ENCODE assay signal across 26 cellular contexts in the genomic region with DNA sequence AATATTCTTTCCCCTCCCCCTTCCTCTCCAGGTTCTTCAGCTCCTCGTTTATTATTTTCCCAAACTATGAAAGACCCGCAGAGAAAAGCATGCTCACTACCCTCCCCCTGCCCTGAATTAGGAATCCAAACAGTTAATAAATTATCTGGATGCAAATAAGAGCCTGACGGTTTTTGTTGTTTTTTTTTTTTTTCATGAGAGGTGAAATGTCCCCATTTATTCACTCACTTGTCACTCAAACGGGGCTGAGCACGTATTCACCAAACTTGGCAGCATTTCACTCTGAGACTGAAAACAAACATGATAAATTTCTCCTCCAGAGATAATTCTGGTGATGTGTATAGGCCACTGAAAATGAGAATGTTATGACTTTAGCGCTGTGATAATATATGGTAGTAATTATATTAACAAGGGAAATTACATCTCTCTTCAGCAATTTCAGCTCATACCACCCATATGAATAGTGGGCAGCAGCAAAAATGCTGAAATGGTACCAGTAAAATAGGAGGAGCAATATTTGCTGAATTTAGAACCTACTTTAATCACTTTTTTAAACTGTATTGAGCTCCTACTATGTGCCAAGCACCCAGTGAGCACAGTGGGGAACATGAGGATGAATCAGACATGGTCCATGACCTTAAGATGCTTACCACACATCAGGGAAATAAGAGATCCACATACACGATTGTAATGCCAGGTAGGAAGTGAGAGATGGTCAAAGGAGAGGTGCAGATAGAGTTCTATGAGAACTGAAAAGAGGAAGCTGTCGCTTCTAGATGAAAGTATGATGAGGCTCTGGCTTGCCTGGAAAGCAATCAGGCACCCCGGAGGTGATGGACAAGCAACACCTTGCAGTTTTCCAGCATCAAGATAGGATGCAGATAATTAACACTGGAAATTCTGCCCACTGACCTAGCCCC.
DNase-seq lines count a peak whose midpoint lies in the region; ATAC-seq, FAIRE-seq and TF ChIP-seq lines count a peak whose summit lies in the region.
"Had no signal": no experiment of that assay in that cellular context is flagged by ENCODE, and none has a peak within 500 bp of the region (broad histone marks: within the 10 kb centered on the region; RNA-seq: fewer than 3 reads in every experiment).

No MANE protein-coding gene starts in this region.

- ATAC-seq in GM19395 (IDR thresholded peaks at IDR 0.05; ENCODE audit: unreplicated experiment) (peak; percentile 41), HepG2 (no peak), GM19463 (IDR thresholded peaks at IDR 0.05; ENCODE audit: unreplicated experiment) (no peak)
- ATAC-seq: activated CD4-positive, CD25-positive, alpha-beta regulatory T cell treated with anti-CD3 and anti-CD28 coated beads, Interleukin-2, amount 50 U/mL, for 24 hours; body of pancreas; T-cell had no signal

- H3K27ac ChIP-seq in VCaP (peak overlapping the region; percentile 57), HepG2 (ENCODE audit: extremely low read length, insufficient read depth, low read length) (no peak overlapping the region)
- H3K27ac ChIP-seq: BLaER1 treated with 17β-estradiol and CSF1 and Interleukin-3, amounts not matched to agents 10 nM and 100 nM; HL-60; SJCRH30; skin epidermis; transverse colon had no signal

- H3K4me1 ChIP-seq in HepG2 (ENCODE audit: insufficient read depth, low read length), result peaks cover 23% of the 10 kb centered on the region
- H3K4me1 ChIP-seq: SJCRH30, transverse colon had no signal

- in situ Hi-C loops in HepG2 (cut with HindIII; ENCODE audit: extremely low pct_ligation_motif_present, low pct_unique_long_range_greater_than_20kb), result no loop called here

- no peak overlapping the region for H3K4me3 ChIP-seq in HepG2 (replicated peaks in 1 of 3; ENCODE audit: insufficient read depth in 1 of 3, low read depth in 2 of 3, low read length in 3 of 3)
- H3K4me3 ChIP-seq: BLaER1 treated with 17β-estradiol and CSF1 and Interleukin-3, amounts not matched to agents 10 nM and 100 nM; body of pancreas; SJCRH30; skin epidermis; transverse colon had no signal

- CTCF ChIA-PET in HepG2 (lab: Yijun Ruan, JAX; ENCODE audit: low intra/inter-chr PET ratio, low total read pairs), result no interaction called here

- BruUV-seq in HepG2 (replicated peaks; lab: Mats Ljungman, UMichigan), result no TSS peak

- TF ChIP-seq POLR2A in GM12891 (IDR thresholded peaks at IDR 0.05; ENCODE audit: low read depth, low read length) (no peak), HepG2 (IDR thresholded peaks at IDR 0.05; ENCODE audit: insufficient read depth in 1 of 2, low read depth in 2 of 2, low read length in 2 of 2) (no peak)

- no peaks in the 10 kb centered on the region for H3K27me3 ChIP-seq in HepG2 (ENCODE audit: control insufficient read depth in 1 of 2, insufficient read depth in 2 of 2, low read length in 2 of 2)
- H3K27me3 ChIP-seq: BLaER1 treated with 17β-estradiol and CSF1 and Interleukin-3, amounts not matched to agents 10 nM and 100 nM; body of pancreas; SJCRH30; transverse colon had no signal

- intact Hi-C loops in HepG2 (cut with micrococcal nuclease; ENCODE audit: unreplicated experiment), result no loop called here

- H3K9me3 ChIP-seq in HepG2 (ENCODE audit: low read length), result no peaks in the 10 kb centered on the region
- H3K9me3 ChIP-seq: body of pancreas, SJCRH30, transverse colon had no signal

- no peak overlapping the region for H2AFZ ChIP-seq in HepG2 (ENCODE audit: low read length)

- no peak for TF ChIP-seq RAD21 in HepG2 (CRISPR knock-in tag; IDR thresholded peaks at IDR 0.05)

- WGBS in HepG2 (ENCODE audit: low lambda C conversion rate), result 12% methylated on average over 9 of the region's 9 CpGs

- POLR2A ChIA-PET in HepG2 (lab: Yijun Ruan, JAX), result no interaction called here

- H3K9ac ChIP-seq in HepG2 (ENCODE audit: insufficient read depth, low read depth, low read length), result no peak overlapping the region
- H3K9ac ChIP-seq: BLaER1 treated with 17β-estradiol and CSF1 and Interleukin-3, amounts not matched to agents 10 nM and 100 nM had no signal

- TF ChIP-seq CTCF in VCaP (conservative IDR thresholded peaks at IDR 0.05) (no peak), HepG2 (CRISPR knock-in tag; IDR thresholded peaks at IDR 0.05) (no peak)

- FAIRE-seq in GM12891 (lab: Jason Lieb, UNC) (peak; percentile 88), HepG2 (lab: Jason Lieb, UNC) (no peak), frontal cortex (lab: Jason Lieb, UNC) (no peak)
- FAIRE-seq: RCC 7860 had no signal

- H3K4me2 ChIP-seq in HepG2 (ENCODE audit: low read depth, low read length), result no peak overlapping the region
- H3K4me2 ChIP-seq: BLaER1 treated with 17β-estradiol and CSF1 and Interleukin-3, amounts not matched to agents 10 nM and 100 nM had no signal

- DNase-seq in GM12891 (ENCODE audit: insufficient read length, low spot score), result no peak
- DNase-seq in NCI-H1105 treated with DMSO at 0.1 percent for 48 hours (lab: John Stamatoyannopoulos, UW), result peak; percentile 90
- DNase-seq in HepG2 (ENCODE audit: low spot score), result no peak
- DNase-seq in frontal cortex (ENCODE audit: low spot score in 2 of 2), result no peak
- DNase-seq in cerebellar nuclear complex (lab: John Stamatoyannopoulos, UW), result no peak
- DNase-seq: activated CD4-positive, alpha-beta memory T cell treated with anti-CD3 and anti-CD28 coated beads for 36 hours; activated gamma-delta T cell; activated T-cell treated with anti-CD3 and anti-CD28 coated beads for 4 hours; body of pancreas; effector memory CD4-positive, alpha-beta T cell; foreskin fibroblast; GOT3; NCI-H146; NCI-H2227 treated with DMSO at 0.1 percent for 48 hours; occipital lobe; SJCRH30; T-cell; transverse colon had no signal

- H3K36me3 ChIP-seq in HepG2 (replicated peaks in 1 of 2; ENCODE audit: control insufficient read depth in 1 of 2, insufficient read depth in 2 of 2, low read length in 2 of 2), result no peaks in the 10 kb centered on the region
- H3K36me3 ChIP-seq: BLaER1 treated with 17β-estradiol and CSF1 and Interleukin-3, amounts not matched to agents 10 nM and 100 nM; SJCRH30; transverse colon had no signal

- TF ChIP-seq EP300 in HepG2 (IDR thresholded peaks at IDR 0.05; ENCODE audit: low read depth in 2 of 2, low read length in 2 of 2) (no peak), HepG2 (CRISPR knock-in tag; IDR thresholded peaks at IDR 0.05; ENCODE audit: borderline replicate concordance) (no peak)

- no peaks in the 10 kb centered on the region for H3K79me2 ChIP-seq in HepG2 (ENCODE audit: insufficient read depth, low read length)

- H4K20me1 ChIP-seq in HepG2 (ENCODE audit: insufficient read depth, low read length), result no peaks in the 10 kb centered on the region
- H4K20me1 ChIP-seq: BLaER1 treated with 17β-estradiol and CSF1 and Interleukin-3, amounts not matched to agents 10 nM and 100 nM had no signal

TF ChIP-seq in GM12891, 5 proteins besides CTCF, POLR2A, EP300 and RAD21:
- peak; percentile 80 for TF ChIP-seq SPI1 (IDR thresholded peaks at IDR 0.05; ENCODE audit: low read depth, low read length)
- TF ChIP-seq POLR2AphosphoS5 (IDR thresholded peaks at IDR 0.05; ENCODE audit: low read depth, low read length), result no peak

TF ChIP-seq in HepG2, 621 proteins besides CTCF, POLR2A, EP300 and RAD21 (continues in another document):
- TF ChIP-seq, protein P1, sequence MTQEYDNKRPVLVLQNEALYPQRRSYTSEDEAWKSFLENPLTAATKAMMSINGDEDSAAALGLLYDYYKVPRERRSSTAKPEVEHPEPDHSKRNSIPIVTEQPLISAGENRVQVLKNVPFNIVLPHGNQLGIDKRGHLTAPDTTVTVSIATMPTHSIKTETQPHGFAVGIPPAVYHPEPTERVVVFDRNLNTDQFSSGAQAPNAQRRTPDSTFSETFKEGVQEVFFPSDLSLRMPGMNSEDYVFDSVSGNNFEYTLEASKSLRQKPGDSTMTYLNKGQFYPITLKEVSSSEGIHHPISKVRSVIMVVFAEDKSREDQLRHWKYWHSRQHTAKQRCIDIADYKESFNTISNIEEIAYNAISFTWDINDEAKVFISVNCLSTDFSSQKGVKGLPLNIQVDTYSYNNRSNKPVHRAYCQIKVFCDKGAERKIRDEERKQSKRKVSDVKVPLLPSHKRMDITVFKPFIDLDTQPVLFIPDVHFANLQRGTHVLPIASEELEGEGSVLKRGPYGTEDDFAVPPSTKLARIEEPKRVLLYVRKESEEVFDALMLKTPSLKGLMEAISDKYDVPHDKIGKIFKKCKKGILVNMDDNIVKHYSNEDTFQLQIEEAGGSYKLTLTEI (CRISPR knock-in tag; conservative IDR thresholded peaks at IDR 0.05), result no peak
- TF ChIP-seq EZH2 (conservative IDR thresholded peaks at IDR 0.05; ENCODE audit: low read depth, low read length) (no peak), REPIN1 (CRISPR knock-in tag; IDR thresholded peaks at IDR 0.05; ENCODE audit: borderline replicate concordance, low read depth) (no peak)
- TF ChIP-seq, protein P2, sequence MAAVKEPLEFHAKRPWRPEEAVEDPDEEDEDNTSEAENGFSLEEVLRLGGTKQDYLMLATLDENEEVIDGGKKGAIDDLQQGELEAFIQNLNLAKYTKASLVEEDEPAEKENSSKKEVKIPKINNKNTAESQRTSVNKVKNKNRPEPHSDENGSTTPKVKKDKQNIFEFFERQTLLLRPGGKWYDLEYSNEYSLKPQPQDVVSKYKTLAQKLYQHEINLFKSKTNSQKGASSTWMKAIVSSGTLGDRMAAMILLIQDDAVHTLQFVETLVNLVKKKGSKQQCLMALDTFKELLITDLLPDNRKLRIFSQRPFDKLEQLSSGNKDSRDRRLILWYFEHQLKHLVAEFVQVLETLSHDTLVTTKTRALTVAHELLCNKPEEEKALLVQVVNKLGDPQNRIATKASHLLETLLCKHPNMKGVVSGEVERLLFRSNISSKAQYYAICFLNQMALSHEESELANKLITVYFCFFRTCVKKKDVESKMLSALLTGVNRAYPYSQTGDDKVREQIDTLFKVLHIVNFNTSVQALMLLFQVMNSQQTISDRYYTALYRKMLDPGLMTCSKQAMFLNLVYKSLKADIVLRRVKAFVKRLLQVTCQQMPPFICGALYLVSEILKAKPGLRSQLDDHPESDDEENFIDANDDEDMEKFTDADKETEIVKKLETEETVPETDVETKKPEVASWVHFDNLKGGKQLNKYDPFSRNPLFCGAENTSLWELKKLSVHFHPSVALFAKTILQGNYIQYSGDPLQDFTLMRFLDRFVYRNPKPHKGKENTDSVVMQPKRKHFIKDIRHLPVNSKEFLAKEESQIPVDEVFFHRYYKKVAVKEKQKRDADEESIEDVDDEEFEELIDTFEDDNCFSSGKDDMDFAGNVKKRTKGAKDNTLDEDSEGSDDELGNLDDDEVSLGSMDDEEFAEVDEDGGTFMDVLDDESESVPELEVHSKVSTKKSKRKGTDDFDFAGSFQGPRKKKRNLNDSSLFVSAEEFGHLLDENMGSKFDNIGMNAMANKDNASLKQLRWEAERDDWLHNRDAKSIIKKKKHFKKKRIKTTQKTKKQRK (IDR thresholded peaks at IDR 0.05; ENCODE audit: low read length), result no peak
